ENCODE assay signal across 19 cellular contexts in the genomic region with DNA sequence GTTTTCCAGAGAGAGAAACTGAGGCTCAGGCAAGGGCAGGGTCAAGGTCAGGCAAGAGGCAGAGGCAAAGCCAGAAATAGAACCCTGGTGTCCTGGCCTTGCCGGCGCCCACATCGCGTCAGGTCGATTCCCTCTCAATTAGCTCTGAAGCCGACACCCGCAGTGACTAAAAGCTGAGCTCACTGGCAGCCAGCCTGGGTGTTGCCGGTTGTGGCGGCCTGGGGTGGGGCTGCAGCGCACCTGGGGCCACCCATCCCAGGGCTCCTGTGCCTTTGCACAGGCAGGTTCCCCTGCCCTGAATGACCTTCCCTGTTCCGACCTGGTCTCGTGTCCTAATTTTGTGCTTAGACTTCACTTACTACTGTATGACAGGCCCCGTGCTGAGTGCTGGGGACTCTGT. TPM values are rescaled to one million over a fixed set of nuclear protein-coding genes. Genes with fewer than 3 reads are reported as not detected.
DNase-seq lines count a peak whose midpoint lies in the region; ATAC-seq and TF ChIP-seq lines count a peak whose summit lies in the region.
"Had no signal": no experiment of that assay in that cellular context is flagged by ENCODE, and none has a peak within 500 bp of the region (broad histone marks: within the 10 kb centered on the region; RNA-seq: fewer than 3 reads in every experiment).

No MANE protein-coding gene starts in this region.

- ATAC-seq in mucosa of descending colon (peak; percentile 80), HG03439 (IDR thresholded peaks at IDR 0.05; ENCODE audit: unreplicated experiment) (no peak), HG02981 (IDR thresholded peaks at IDR 0.05; ENCODE audit: unreplicated experiment) (no peak)

- H3K27me3 ChIP-seq in MG63 (no peaks in the 10 kb centered on the region), colonic mucosa (no peaks in the 10 kb centered on the region), thyroid gland (no peaks in the 10 kb centered on the region)

- peaks cover 19% of the 10 kb centered on the region for H3K4me1 ChIP-seq in colonic mucosa
- peaks cover 32% of the 10 kb centered on the region for H3K4me1 ChIP-seq in mucosa of descending colon (ENCODE audit: low read depth)
- H3K4me1 ChIP-seq in thyroid gland = peaks cover 79 to 100% of the 10 kb centered on the region in 2 donors

- 37 to 71% methylated on average over 9 to 10 of the region's 13 CpGs for WGBS in thyroid gland, 2 donors

- TF ChIP-seq CTCF in colonic mucosa (IDR thresholded peaks at IDR 0.05) (no peak), mucosa of descending colon (IDR thresholded peaks at IDR 0.05) (no peak), thyroid gland (IDR thresholded peaks at IDR 0.05) (no peak)

- H3K4me3 ChIP-seq in MG63 (no peak overlapping the region), colonic mucosa (no peak overlapping the region), mucosa of descending colon (no peak overlapping the region), thyroid gland (replicated peaks in 1 of 3) (no peak overlapping the region)

- peaks cover 16% of the 10 kb centered on the region for H3K36me3 ChIP-seq in MG63
- H3K36me3 ChIP-seq in colonic mucosa = no peaks in the 10 kb centered on the region
- H3K36me3 ChIP-seq in mucosa of descending colon (ENCODE audit: low read depth) = no peaks in the 10 kb centered on the region
- no peaks in the 10 kb centered on the region for H3K36me3 ChIP-seq in thyroid gland

- H3K9me3 ChIP-seq in MG63 = no peaks in the 10 kb centered on the region
- H3K9me3 ChIP-seq in colonic mucosa = no peaks in the 10 kb centered on the region
- no peaks in the 10 kb centered on the region for H3K9me3 ChIP-seq in mucosa of descending colon
- no peaks in the 10 kb centered on the region for H3K9me3 ChIP-seq in thyroid gland

- H3K9ac ChIP-seq in colonic mucosa (ENCODE audit: low read depth in 2 of 2, low read length in 2 of 2) = peak overlapping the region in 1 of 2 donors; percentile 54

- no peak overlapping the region for H3K4me3 Mint-ChIP-seq in activated T-helper 1 cell treated with anti-CD3 and anti-CD28 coated beads, Interleukin-12 subunit alpha, Interleukin-12 subunit beta, Interleukin-2, Interleukin-4 antibody, amounts not matched to agents 30 ng/mL and 10 ng/mL and 1 ng/mL, durations not matched to agents 14 hours and 24 hours and 36 hours
- H3K4me3 Mint-ChIP-seq: activated CD4-positive, alpha-beta memory T cell treated with anti-CD3 and anti-CD28 coated beads for 36 hours; CD4-positive, alpha-beta T cell had no signal

- H3K36me3 Mint-ChIP-seq in activated T-helper 1 cell treated with anti-CD3 and anti-CD28 coated beads, Interleukin-12 subunit alpha, Interleukin-12 subunit beta, Interleukin-2, Interleukin-4 antibody, amounts not matched to agents 30 ng/mL and 10 ng/mL and 1 ng/mL, durations not matched to agents 14 hours and 24 hours and 36 hours (ENCODE audit: low read depth) = no peaks in the 10 kb centered on the region
- H3K36me3 Mint-ChIP-seq: activated CD4-positive, alpha-beta memory T cell treated with anti-CD3 and anti-CD28 coated beads for 36 hours had no signal

- DNase-seq in MG63 (peak; percentile 43), colonic mucosa (peak; percentile 88), mucosa of descending colon (peak; percentile 79 to 87 (median 86)), thyroid gland (peak; percentile 59 to 70), DMS153 treated with DMSO at 0.1 percent for 48 hours (lab: John Stamatoyannopoulos, UW; ENCODE audit: unreplicated experiment) (no peak)
- DNase-seq in activated T-helper 1 cell treated with anti-CD3 and anti-CD28 coated beads, Interleukin-12 subunit alpha, Interleukin-12 subunit beta, Interleukin-2, Interleukin-4 antibody, amounts not matched to agents 30 ng/mL and 10 ng/mL and 1 ng/mL, durations not matched to agents 14 hours and 24 hours and 36 hours (ENCODE audit: low spot score) = no peak
- DNase-seq: activated CD4-positive, alpha-beta memory T cell treated with anti-CD3 and anti-CD28 coated beads for 36 hours; CD4-positive, alpha-beta T cell; effector CD8-positive, alpha-beta T cell; GDM1; glutamatergic neuron; NCI-H1930; NCI-H526 treated with DMSO at 0.1 percent for 48 hours; SHP77 treated with DMSO at 0.1 percent for 48 hours; stimulated activated CD4-positive, alpha-beta T cell treated with anti-CD3 and anti-CD28 coated beads, Interleukin-15, amount 100 ng/mL, for 24 hours; T-helper 9 cell had no signal

- H3K27ac Mint-ChIP-seq in activated T-helper 1 cell treated with anti-CD3 and anti-CD28 coated beads, Interleukin-12 subunit alpha, Interleukin-12 subunit beta, Interleukin-2, Interleukin-4 antibody, amounts not matched to agents 30 ng/mL and 10 ng/mL and 1 ng/mL, durations not matched to agents 14 hours and 24 hours and 36 hours = no peak overlapping the region
- H3K27ac Mint-ChIP-seq: activated CD4-positive, alpha-beta memory T cell treated with anti-CD3 and anti-CD28 coated beads for 36 hours; CD4-positive, alpha-beta T cell had no signal

- H3K4me1 Mint-ChIP-seq in activated T-helper 1 cell treated with anti-CD3 and anti-CD28 coated beads, Interleukin-12 subunit alpha, Interleukin-12 subunit beta, Interleukin-2, Interleukin-4 antibody, amounts not matched to agents 30 ng/mL and 10 ng/mL and 1 ng/mL, durations not matched to agents 14 hours and 24 hours and 36 hours (ENCODE audit: low read depth) = no peaks in the 10 kb centered on the region

- H3K27me3 Mint-ChIP-seq in activated T-helper 1 cell treated with anti-CD3 and anti-CD28 coated beads, Interleukin-12 subunit alpha, Interleukin-12 subunit beta, Interleukin-2, Interleukin-4 antibody, amounts not matched to agents 30 ng/mL and 10 ng/mL and 1 ng/mL, durations not matched to agents 14 hours and 24 hours and 36 hours (ENCODE audit: insufficient read depth) = peaks cover 23% of the 10 kb centered on the region

- no peak for TF ChIP-seq POLR2A in thyroid gland (IDR thresholded peaks at IDR 0.05)

- no peaks in the 10 kb centered on the region for H3K9me3 Mint-ChIP-seq in activated T-helper 1 cell treated with anti-CD3 and anti-CD28 coated beads, Interleukin-12 subunit alpha, Interleukin-12 subunit beta, Interleukin-2, Interleukin-4 antibody, amounts not matched to agents 30 ng/mL and 10 ng/mL and 1 ng/mL, durations not matched to agents 14 hours and 24 hours and 36 hours
- H3K9me3 Mint-ChIP-seq: activated CD4-positive, alpha-beta memory T cell treated with anti-CD3 and anti-CD28 coated beads for 36 hours; CD4-positive, alpha-beta T cell had no signal

- H3K27ac ChIP-seq in colonic mucosa (peak overlapping the region; percentile 36), thyroid gland (peak overlapping the region; percentile 90 to 93 (median 92))

- intact Hi-C loops in colonic mucosa (cut with DNase I) (no loop called here), mucosa of descending colon (cut with DNase I, micrococcal nuclease) (no loop called here), thyroid gland (cut with DNase I) (no loop called here)
- intact Hi-C loops in activated T-helper 1 cell treated with anti-CD3 and anti-CD28 coated beads, Interleukin-12 subunit alpha, Interleukin-12 subunit beta, Interleukin-2, Interleukin-4 antibody, amounts not matched to agents 30 ng/mL and 10 ng/mL and 1 ng/mL, durations not matched to agents 14 hours and 24 hours and 36 hours (cut with micrococcal nuclease) = no loop called here

RNA-seq across cellular contexts. Expression of gene SEMA3F, which starts 6.2 kb away (rescaled TPM):
- total RNA-seq in MG63 (2014; rRNA removed; shearing (Covaris generic); ENCODE audit: low replicate concordance) = 11.7 and 22.9 TPM in 2 replicates
- 10 to 100 TPM; 14.7 to 24.0 TPM for total RNA-seq in colonic mucosa
- total RNA-seq in mucosa of descending colon = 10 to 100 TPM; 10.7 to 15.3 (median 14.6) TPM
- 10 to 100 TPM; 13.2 to 44.2 (median 38.2) TPM for total RNA-seq in thyroid gland
- total RNA-seq in activated T-helper 1 cell treated with anti-CD3 and anti-CD28 coated beads, Interleukin-12 subunit alpha, Interleukin-12 subunit beta, Interleukin-2, Interleukin-4 antibody, amounts not matched to agents 30 ng/mL and 10 ng/mL and 1 ng/mL, durations not matched to agents 14 hours and 24 hours and 36 hours = 0.21 and 0.42 TPM in 2 replicates

RNA-seq across cellular contexts. Expression of gene GNAT1, which starts 30.1 kb away (rescaled TPM):
- total RNA-seq in MG63 (2014; rRNA removed; shearing (Covaris generic); ENCODE audit: low replicate concordance) = not detected in 2 replicates
- not detected for total RNA-seq in colonic mucosa
- total RNA-seq in mucosa of descending colon = not detected
- total RNA-seq in thyroid gland = not detected
- not detected in 2 replicates for total RNA-seq in activated T-helper 1 cell treated with anti-CD3 and anti-CD28 coated beads, Interleukin-12 subunit alpha, Interleukin-12 subunit beta, Interleukin-2, Interleukin-4 antibody, amounts not matched to agents 30 ng/mL and 10 ng/mL and 1 ng/mL, durations not matched to agents 14 hours and 24 hours and 36 hours
- total RNA-seq: activated CD4-positive, alpha-beta memory T cell treated with anti-CD3 and anti-CD28 coated beads for 36 hours; osteoblast had no signal

RNA-seq across cellular contexts. Expression of gene SLC38A3, which starts 43.8 kb away (rescaled TPM):
- not detected in 2 replicates for total RNA-seq in MG63 (2014; rRNA removed; shearing (Covaris generic); ENCODE audit: low replicate concordance)
- under 1 TPM; 0.24 to 0.40 TPM for total RNA-seq in colonic mucosa
- under 1 TPM in 2 of 3 donors, not detected in 1; 0.29 to 0.32 TPM for total RNA-seq in mucosa of descending colon
- total RNA-seq in thyroid gland = 1 to 10 TPM; 1.1 to 5.0 (median 3.6) TPM
- not detected in 2 replicates for total RNA-seq in activated T-helper 1 cell treated with anti-CD3 and anti-CD28 coated beads, Interleukin-12 subunit alpha, Interleukin-12 subunit beta, Interleukin-2, Interleukin-4 antibody, amounts not matched to agents 30 ng/mL and 10 ng/mL and 1 ng/mL, durations not matched to agents 14 hours and 24 hours and 36 hours
- total RNA-seq: activated CD4-positive, alpha-beta memory T cell treated with anti-CD3 and anti-CD28 coated beads for 36 hours had no signal

Comparison
In these comparisons a context has a peak if more than half of its experiments do, and no peak if none do; other contexts are left out.
1. DNase-seq: peak in MG63 (single experiment), colonic mucosa (single experiment), mucosa of descending colon (3 of 3) and thyroid gland (2 of 2); none in DMS153 treated with DMSO at 0.1 percent for 48 hours (single experiment) and activated T-helper 1 cell treated with anti-CD3 and anti-CD28 coated beads, Interleukin-12 subunit alpha, Interleukin-12 subunit beta, Interleukin-2, Interleukin-4 antibody, amounts not matched to agents 30 ng/mL and 10 ng/mL and 1 ng/mL, durations not matched to agents 14 hours and 24 hours and 36 hours (single experiment).